Comparison of ENCODE assay signal across 8 cellular contexts in genomic region chr9:133163559-133164208, GRCh38.
DNase-seq lines count a peak whose midpoint lies in the region; TF ChIP-seq lines count a peak whose summit lies in the region.

Gene GBGT1, minus strand, starts transcription at chr9:133163914. Its CDS starts 1,502 bp downstream, at chr9:133162412.

- DNase-seq in NCI-H146 (lab: John Stamatoyannopoulos, UW): peak; percentile 16
- no peak for DNase-seq in NCI-H146 treated with DMSO at 0.1 percent for 48 hours (lab: John Stamatoyannopoulos, UW; ENCODE audit: unreplicated experiment)
- DNase-seq in KBM-7: peak; percentile 91
- peak; percentile 36 for DNase-seq in activated CD8-positive, alpha-beta memory T cell treated with anti-CD3 and anti-CD28 coated beads, Interleukin-2, amount 50 U/mL, for 4 hours
- DNase-seq in foreskin fibroblast: peak in 1 of 2 donors; percentile 50
- no peak for DNase-seq in NCI-H2171 (lab: John Stamatoyannopoulos, UW)
- no peak for DNase-seq in HCEC 1CT

- H3K36me3 Mint-ChIP-seq in nephron (ENCODE audit: low read depth): no peaks in the 10 kb centered on the region

- peaks cover 21% of the 10 kb centered on the region for H3K27me3 Mint-ChIP-seq in nephron (ENCODE audit: low read depth)

- no peak within 1 kb of the TSS for H3K27ac Mint-ChIP-seq in nephron

- peak within 1 kb of the TSS; percentile 75 to 78 (median 77) for H3K4me3 Mint-ChIP-seq in nephron

- H3K4me1 Mint-ChIP-seq in nephron: peaks cover 9% of the 10 kb centered on the region

- H3K4me3 ChIP-seq in foreskin fibroblast (ENCODE audit: low read depth in 1 of 2, low read length in 2 of 2): peak within 1 kb of the TSS; percentile 48 to 65

- H3K9me3 Mint-ChIP-seq in nephron: no peaks in the 10 kb centered on the region

- in situ Hi-C loops in KBM-7 (cut with MboI; ENCODE audit: low pct_unique_long_range_greater_than_20kb, low sequenced_read_pairs): no loop called here

- TF ChIP-seq CTCF in foreskin fibroblast (IDR thresholded peaks at IDR 0.05; ENCODE audit: low read depth, low read length) (no peak), nephron (IDR thresholded peaks at IDR 0.05; ENCODE audit: unreplicated experiment in 3 of 3) (no peak)

Comparison
In these comparisons a context has a peak if more than half of its experiments do, and no peak if none do; other contexts are left out.
1. DNase-seq: peak in NCI-H146 (single experiment), KBM-7 (single experiment) and activated CD8-positive, alpha-beta memory T cell treated with anti-CD3 and anti-CD28 coated beads, Interleukin-2, amount 50 U/mL, for 4 hours (single experiment); none in NCI-H146 treated with DMSO at 0.1 percent for 48 hours (single experiment), NCI-H2171 (single experiment) and HCEC 1CT (single experiment).